Comparison of ENCODE assay signal across 8 cellular contexts in genomic region chr3:32501785-32502088, GRCh38. TPM values are rescaled to one million over a fixed set of nuclear protein-coding genes. Genes with fewer than 3 reads are reported as not detected.
A peak's percentile ranks its signal among the peaks of the same experiment; 100 is the strongest.
DNase-seq lines count a peak whose midpoint lies in the region; ATAC-seq and TF ChIP-seq lines count a peak whose summit lies in the region.

No MANE protein-coding gene starts in this region.

- peak overlapping the region; percentile 91 for H3K4me3 ChIP-seq in cardiac muscle cell
- H3K4me3 ChIP-seq in left lung = peak overlapping the region; percentile 93 to 96

- H3K9me3 ChIP-seq in cardiac muscle cell (ENCODE audit: low read depth) = no peaks in the 10 kb centered on the region
- H3K9me3 ChIP-seq in left lung = no peaks in the 10 kb centered on the region

- peak overlapping the region; percentile 84 for H3K27ac Mint-ChIP-seq in activated naive CD8-positive, alpha-beta T cell treated with anti-CD3 and anti-CD28 coated beads for 36 hours
- H3K27ac Mint-ChIP-seq in type B pancreatic cell = peak overlapping the region; percentile 90

- H3K4me1 Mint-ChIP-seq in activated naive CD8-positive, alpha-beta T cell treated with anti-CD3 and anti-CD28 coated beads for 36 hours = peaks cover 29% of the 10 kb centered on the region
- H3K4me1 Mint-ChIP-seq in type B pancreatic cell (ENCODE audit: unreplicated experiment) = peaks cover 22% of the 10 kb centered on the region

- intact Hi-C loops in left ventricle myocardium superior (cut with micrococcal nuclease) (no loop called here), left lung (cut with DNase I) (no loop called here)

- no peak for DNase-seq in cardiac muscle cell (ENCODE audit: low read depth in 1 of 2, low spot score in 1 of 2)
- DNase-seq in left ventricle myocardium superior = no peak
- no peak for DNase-seq in activated naive CD8-positive, alpha-beta T cell treated with anti-CD3 and anti-CD28 coated beads for 36 hours
- DNase-seq in left lung = no peak
- no peak for DNase-seq in type B pancreatic cell (ENCODE audit: extremely low spot score, unreplicated experiment)
- DNase-seq in kidney tubule cell (ENCODE audit: low spot score) = no peak
- no peak for DNase-seq in C1 segment of cervical spinal cord (lab: John Stamatoyannopoulos, UW)
- DNase-seq in islet precursor cell = no peak

- no peaks in the 10 kb centered on the region for H3K27me3 Mint-ChIP-seq in activated naive CD8-positive, alpha-beta T cell treated with anti-CD3 and anti-CD28 coated beads for 36 hours
- H3K27me3 Mint-ChIP-seq in type B pancreatic cell = no peaks in the 10 kb centered on the region

- peak overlapping the region; percentile 88 for H3K27ac ChIP-seq in cardiac muscle cell
- peak overlapping the region; percentile 94 to 100 for H3K27ac ChIP-seq in left lung

- no peak for TF ChIP-seq CTCF in cardiac muscle cell (IDR thresholded peaks at IDR 0.05; ENCODE audit: low read depth, low read length)
- TF ChIP-seq CTCF in left lung (IDR thresholded peaks at IDR 0.05) = no peak
- TF ChIP-seq CTCF in type B pancreatic cell (conservative IDR thresholded peaks at IDR 0.05) = no peak

- H3K36me3 Mint-ChIP-seq in activated naive CD8-positive, alpha-beta T cell treated with anti-CD3 and anti-CD28 coated beads for 36 hours = peaks cover 4% of the 10 kb centered on the region
- H3K36me3 Mint-ChIP-seq in type B pancreatic cell = peaks cover 2% of the 10 kb centered on the region

- H3K27me3 ChIP-seq in cardiac muscle cell (no peaks in the 10 kb centered on the region), left lung (no peaks in the 10 kb centered on the region)

- ATAC-seq in left ventricle myocardium superior (no peak), left lung (no peak)

- H3K4me3 Mint-ChIP-seq in activated naive CD8-positive, alpha-beta T cell treated with anti-CD3 and anti-CD28 coated beads for 36 hours = peak overlapping the region; percentile 98
- H3K4me3 Mint-ChIP-seq in type B pancreatic cell = peak overlapping the region; percentile 97

- H3K4me1 ChIP-seq in cardiac muscle cell (ENCODE audit: low read depth) = peaks cover 13% of the 10 kb centered on the region
- H3K4me1 ChIP-seq in left lung = peaks cover 11 to 49% of the 10 kb centered on the region in 2 donors

- H3K9me3 Mint-ChIP-seq in activated naive CD8-positive, alpha-beta T cell treated with anti-CD3 and anti-CD28 coated beads for 36 hours = no peaks in the 10 kb centered on the region
- H3K9me3 Mint-ChIP-seq in type B pancreatic cell = no peaks in the 10 kb centered on the region

- H3K36me3 ChIP-seq in cardiac muscle cell = no peaks in the 10 kb centered on the region
- H3K36me3 ChIP-seq in left lung = no peaks in the 10 kb centered on the region

RNA-seq across cellular contexts. Expression of gene CMTM6, which starts 0.9 kb away (rescaled TPM):
- total RNA-seq in cardiac muscle cell (24.5 and 61.7 TPM in 2 replicates), left ventricle myocardium superior (10.9 TPM), left lung (10 to 100 TPM; 67.9 to 83.8 TPM), type B pancreatic cell (ENCODE audit: low replicate concordance) (37.5 and 51.2 TPM in 2 replicates)
- polyA plus RNA-seq in cardiac muscle cell = 39.5 and 39.9 TPM in 2 replicates
- total RNA-seq in activated naive CD8-positive, alpha-beta T cell treated with anti-CD3 and anti-CD28 coated beads for 36 hours = 10 to 100 TPM; 51.5 to 52.7 TPM
